14 cellular contexts compared by ENCODE assay signal in the genomic region with DNA sequence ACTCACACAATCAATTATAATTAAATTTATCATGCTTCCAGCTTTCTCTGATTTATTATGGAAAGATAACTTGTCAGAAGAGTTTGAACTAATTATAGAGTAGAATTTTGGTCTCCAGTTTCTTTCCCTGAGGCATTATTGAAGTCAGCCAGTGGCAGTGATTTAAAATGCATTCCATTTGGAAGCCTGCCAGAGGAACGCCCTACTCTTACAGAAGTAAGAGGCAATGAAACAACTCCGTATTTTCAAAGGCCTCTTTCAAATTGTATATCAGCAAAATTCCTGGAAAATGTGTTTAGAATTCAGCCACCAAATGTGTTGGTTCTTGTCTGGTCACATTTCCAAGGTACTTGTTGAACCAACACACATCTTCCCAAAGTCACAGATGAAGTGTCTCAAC.
DNase-seq lines count a peak whose midpoint lies in the region; ATAC-seq and TF ChIP-seq lines count a peak whose summit lies in the region.
"Had no signal": no experiment of that assay in that cellular context is flagged by ENCODE, and none has a peak within 500 bp of the region (broad histone marks: within the 10 kb centered on the region; RNA-seq: fewer than 3 reads in every experiment).

No MANE protein-coding gene starts in this region.

- DNase-seq in NCI-H2107 treated with DMSO at 0.1 percent for 48 hours (lab: John Stamatoyannopoulos, UW; ENCODE audit: unreplicated experiment) (peak; percentile 7), NCI-H2107 (lab: John Stamatoyannopoulos, UW) (no peak), NCI-H2227 treated with DMSO at 0.1 percent for 48 hours (lab: John Stamatoyannopoulos, UW) (peak; percentile 69), epithelial cell of esophagus (ENCODE audit: low read depth) (peak; percentile 91), stromal cell of bone marrow (ENCODE audit: low read depth) (peak; percentile 54), WTC11 (ENCODE audit: low spot score) (no peak)
- DNase-seq in activated CD8-positive, alpha-beta T cell treated with anti-CD3 and anti-CD28 coated beads for 36 hours = no peak
- DNase-seq: activated CD4-positive, alpha-beta T cell treated with anti-CD3 and anti-CD28 coated beads, Interleukin-2, amount 10 ng/mL, durations not matched to agents 7 days and 5 days; activated naive CD4-positive, alpha-beta T cell treated with anti-CD3 and anti-CD28 coated beads, Interleukin-2, amount 10 ng/mL, durations not matched to agents 7 days and 5 days; NCI-H526 had no signal

- H3K4me3 ChIP-seq in epithelial cell of esophagus (ENCODE audit: low read length) = no peak overlapping the region
- H3K4me3 ChIP-seq: A549, GM23338, skin epidermis had no signal

- H3K9me3 Mint-ChIP-seq in WTC11 = peaks cover 11% of the 10 kb centered on the region
- H3K9me3 Mint-ChIP-seq in activated CD8-positive, alpha-beta T cell treated with anti-CD3 and anti-CD28 coated beads for 36 hours = peaks cover 1% of the 10 kb centered on the region
- H3K9me3 Mint-ChIP-seq: GM23338 had no signal

- H3K4me1 Mint-ChIP-seq in WTC11 = peaks cover 4% of the 10 kb centered on the region; the same call in 1 of the 2 replicates
- no peaks in the 10 kb centered on the region for H3K4me1 Mint-ChIP-seq in activated CD8-positive, alpha-beta T cell treated with anti-CD3 and anti-CD28 coated beads for 36 hours (ENCODE audit: low read depth)
- H3K4me1 Mint-ChIP-seq: activated CD4-positive, alpha-beta T cell treated with anti-CD3 and anti-CD28 coated beads, Interleukin-2, amount 10 ng/mL, durations not matched to agents 7 days and 5 days; activated naive CD4-positive, alpha-beta T cell treated with anti-CD3 and anti-CD28 coated beads, Interleukin-2, amount 10 ng/mL, durations not matched to agents 7 days and 5 days; GM23338 had no signal

- intact Hi-C loops in activated CD8-positive, alpha-beta T cell treated with anti-CD3 and anti-CD28 coated beads for 36 hours (cut with micrococcal nuclease) = no loop called here

- no peak overlapping the region for H3K27ac Mint-ChIP-seq in WTC11
- H3K27ac Mint-ChIP-seq in activated CD8-positive, alpha-beta T cell treated with anti-CD3 and anti-CD28 coated beads for 36 hours = no peak overlapping the region
- H3K27ac Mint-ChIP-seq: activated CD4-positive, alpha-beta T cell treated with anti-CD3 and anti-CD28 coated beads, Interleukin-2, amount 10 ng/mL, durations not matched to agents 7 days and 5 days; activated naive CD4-positive, alpha-beta T cell treated with anti-CD3 and anti-CD28 coated beads, Interleukin-2, amount 10 ng/mL, durations not matched to agents 7 days and 5 days; GM23338 had no signal

- no peak for ATAC-seq in HG02884 (IDR thresholded peaks at IDR 0.05; ENCODE audit: unreplicated experiment)
- no peak for ATAC-seq in WTC11
- no peak for ATAC-seq in activated CD8-positive, alpha-beta T cell treated with anti-CD3 and anti-CD28 coated beads for 36 hours
- ATAC-seq: A549, GM23338 had no signal

- H3K4me3 Mint-ChIP-seq in WTC11 = no peak overlapping the region
- no peak overlapping the region for H3K4me3 Mint-ChIP-seq in activated CD8-positive, alpha-beta T cell treated with anti-CD3 and anti-CD28 coated beads for 36 hours
- H3K4me3 Mint-ChIP-seq: activated CD4-positive, alpha-beta T cell treated with anti-CD3 and anti-CD28 coated beads, Interleukin-2, amount 10 ng/mL, durations not matched to agents 7 days and 5 days; activated naive CD4-positive, alpha-beta T cell treated with anti-CD3 and anti-CD28 coated beads, Interleukin-2, amount 10 ng/mL, durations not matched to agents 7 days and 5 days; GM23338 had no signal

- CTCF ChIA-PET in WTC11 (lab: Charles Lee) = no interaction called here
- CTCF ChIA-PET in activated CD8-positive, alpha-beta T cell treated with anti-CD3 and anti-CD28 coated beads for 36 hours (lab: Charles Lee) = no interaction called here

- POLR2A ChIA-PET in WTC11 (lab: Charles Lee) = no interaction called here
- POLR2A ChIA-PET in activated CD8-positive, alpha-beta T cell treated with anti-CD3 and anti-CD28 coated beads for 36 hours (lab: Charles Lee) = no interaction called here

- TF ChIP-seq CTCF in epithelial cell of esophagus (IDR thresholded peaks at IDR 0.05; ENCODE audit: insufficient read depth, low read depth, low read length, missing control alignments) (no peak), WTC11 (IDR thresholded peaks at IDR 0.05) (no peak)
- no peak for TF ChIP-seq CTCF in activated CD8-positive, alpha-beta T cell treated with anti-CD3 and anti-CD28 coated beads for 36 hours (IDR thresholded peaks at IDR 0.05)

- no peaks in the 10 kb centered on the region for H3K36me3 Mint-ChIP-seq in WTC11
- no peaks in the 10 kb centered on the region for H3K36me3 Mint-ChIP-seq in activated CD8-positive, alpha-beta T cell treated with anti-CD3 and anti-CD28 coated beads for 36 hours (ENCODE audit: low read depth)
- H3K36me3 Mint-ChIP-seq: activated naive CD4-positive, alpha-beta T cell treated with anti-CD3 and anti-CD28 coated beads, Interleukin-2, amount 10 ng/mL, durations not matched to agents 7 days and 5 days had no signal

- no peaks in the 10 kb centered on the region for H3K27me3 Mint-ChIP-seq in WTC11 (ENCODE audit: low read depth)
- no peaks in the 10 kb centered on the region for H3K27me3 Mint-ChIP-seq in activated CD8-positive, alpha-beta T cell treated with anti-CD3 and anti-CD28 coated beads for 36 hours
- H3K27me3 Mint-ChIP-seq: activated CD4-positive, alpha-beta T cell treated with anti-CD3 and anti-CD28 coated beads, Interleukin-2, amount 10 ng/mL, durations not matched to agents 7 days and 5 days; activated naive CD4-positive, alpha-beta T cell treated with anti-CD3 and anti-CD28 coated beads, Interleukin-2, amount 10 ng/mL, durations not matched to agents 7 days and 5 days had no signal

TF ChIP-seq in WTC11, 78 proteins besides CTCF, POLR2A, EP300 and RAD21:
- TF ChIP-seq CREB1 (CRISPR knock-in tag; IDR thresholded peaks at IDR 0.05) (no peak), CBFB (CRISPR knock-in tag; IDR thresholded peaks at IDR 0.05; ENCODE audit: low read depth) (no peak), SP1 (CRISPR knock-in tag; conservative IDR thresholded peaks at IDR 0.05) (no peak), TP53 (CRISPR knock-in tag; IDR thresholded peaks at IDR 0.05) (no peak), FOXK1 (CRISPR knock-in tag; IDR thresholded peaks at IDR 0.05) (no peak), ZNF423 (CRISPR knock-in tag; IDR thresholded peaks at IDR 0.05) (no peak)
- TF ChIP-seq, protein P1, sequence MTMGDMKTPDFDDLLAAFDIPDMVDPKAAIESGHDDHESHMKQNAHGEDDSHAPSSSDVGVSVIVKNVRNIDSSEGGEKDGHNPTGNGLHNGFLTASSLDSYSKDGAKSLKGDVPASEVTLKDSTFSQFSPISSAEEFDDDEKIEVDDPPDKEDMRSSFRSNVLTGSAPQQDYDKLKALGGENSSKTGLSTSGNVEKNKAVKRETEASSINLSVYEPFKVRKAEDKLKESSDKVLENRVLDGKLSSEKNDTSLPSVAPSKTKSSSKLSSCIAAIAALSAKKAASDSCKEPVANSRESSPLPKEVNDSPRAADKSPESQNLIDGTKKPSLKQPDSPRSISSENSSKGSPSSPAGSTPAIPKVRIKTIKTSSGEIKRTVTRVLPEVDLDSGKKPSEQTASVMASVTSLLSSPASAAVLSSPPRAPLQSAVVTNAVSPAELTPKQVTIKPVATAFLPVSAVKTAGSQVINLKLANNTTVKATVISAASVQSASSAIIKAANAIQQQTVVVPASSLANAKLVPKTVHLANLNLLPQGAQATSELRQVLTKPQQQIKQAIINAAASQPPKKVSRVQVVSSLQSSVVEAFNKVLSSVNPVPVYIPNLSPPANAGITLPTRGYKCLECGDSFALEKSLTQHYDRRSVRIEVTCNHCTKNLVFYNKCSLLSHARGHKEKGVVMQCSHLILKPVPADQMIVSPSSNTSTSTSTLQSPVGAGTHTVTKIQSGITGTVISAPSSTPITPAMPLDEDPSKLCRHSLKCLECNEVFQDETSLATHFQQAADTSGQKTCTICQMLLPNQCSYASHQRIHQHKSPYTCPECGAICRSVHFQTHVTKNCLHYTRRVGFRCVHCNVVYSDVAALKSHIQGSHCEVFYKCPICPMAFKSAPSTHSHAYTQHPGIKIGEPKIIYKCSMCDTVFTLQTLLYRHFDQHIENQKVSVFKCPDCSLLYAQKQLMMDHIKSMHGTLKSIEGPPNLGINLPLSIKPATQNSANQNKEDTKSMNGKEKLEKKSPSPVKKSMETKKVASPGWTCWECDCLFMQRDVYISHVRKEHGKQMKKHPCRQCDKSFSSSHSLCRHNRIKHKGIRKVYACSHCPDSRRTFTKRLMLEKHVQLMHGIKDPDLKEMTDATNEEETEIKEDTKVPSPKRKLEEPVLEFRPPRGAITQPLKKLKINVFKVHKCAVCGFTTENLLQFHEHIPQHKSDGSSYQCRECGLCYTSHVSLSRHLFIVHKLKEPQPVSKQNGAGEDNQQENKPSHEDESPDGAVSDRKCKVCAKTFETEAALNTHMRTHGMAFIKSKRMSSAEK (CRISPR knock-in tag; IDR thresholded peaks at IDR 0.05; ENCODE audit: borderline replicate concordance) = no peak
- TF ChIP-seq, protein P2, sequence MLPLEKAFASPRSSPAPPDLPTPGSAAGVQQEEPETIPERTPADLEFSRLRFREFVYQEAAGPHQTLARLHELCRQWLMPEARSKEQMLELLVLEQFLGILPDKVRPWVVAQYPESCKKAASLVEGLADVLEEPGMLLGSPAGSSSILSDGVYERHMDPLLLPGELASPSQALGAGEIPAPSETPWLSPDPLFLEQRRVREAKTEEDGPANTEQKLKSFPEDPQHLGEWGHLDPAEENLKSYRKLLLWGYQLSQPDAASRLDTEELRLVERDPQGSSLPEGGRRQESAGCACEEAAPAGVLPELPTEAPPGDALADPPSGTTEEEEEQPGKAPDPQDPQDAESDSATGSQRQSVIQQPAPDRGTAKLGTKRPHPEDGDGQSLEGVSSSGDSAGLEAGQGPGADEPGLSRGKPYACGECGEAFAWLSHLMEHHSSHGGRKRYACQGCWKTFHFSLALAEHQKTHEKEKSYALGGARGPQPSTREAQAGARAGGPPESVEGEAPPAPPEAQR (CRISPR knock-in tag; IDR thresholded peaks at IDR 0.05) = no peak
TF ChIP-seq in WTC11: peak in this region for 0.

Comparison
In these comparisons a context has a peak if more than half of its experiments do, and no peak if none do; other contexts are left out.
1. DNase-seq: peak in NCI-H2107 treated with DMSO at 0.1 percent for 48 hours (single experiment), NCI-H2227 treated with DMSO at 0.1 percent for 48 hours (single experiment), epithelial cell of esophagus (single experiment) and stromal cell of bone marrow (single experiment); none in NCI-H2107 (single experiment), WTC11 (single experiment) and activated CD8-positive, alpha-beta T cell treated with anti-CD3 and anti-CD28 coated beads for 36 hours (single experiment).